In genomic region chr10:6143128-6143527, GRCh38 we compare ENCODE assay signal across 17 cellular contexts. TPM values are rescaled to one million over a fixed set of nuclear protein-coding genes. Genes with fewer than 3 reads are reported as not detected.
DNase-seq lines count a peak whose midpoint lies in the region; ATAC-seq and TF ChIP-seq lines count a peak whose summit lies in the region.
"Had no signal": no experiment of that assay in that cellular context is flagged by ENCODE, and none has a peak within 500 bp of the region (broad histone marks: within the 10 kb centered on the region; RNA-seq: fewer than 3 reads in every experiment).

No MANE protein-coding gene starts in this region.

- no peak overlapping the region for H2BK12ac ChIP-seq in neuronal stem cell (ENCODE audit: low read length)

- H4K91ac ChIP-seq in neuronal stem cell (ENCODE audit: low read depth, low read length, poor library complexity): no peak overlapping the region

- CTCF ChIA-PET in activated CD4-positive, alpha-beta T cell treated with anti-CD3 and anti-CD28 coated beads for 36 hours (lab: Charles Lee): interaction anchor here (1.0 to 1.3 kb wide), 5 partner anchors 9 to 264 kb away, joined by 3 to 6 read pairs (median 3); no protein-coding TSS in a partner anchor
- CTCF ChIA-PET in CD8-positive, alpha-beta memory T cell (lab: Charles Lee): interaction anchor here (1.5 to 1.6 kb wide), 2 partner anchors 8 to 59 kb away, joined by 6 to 7 read pairs; partner anchors contain the start of gene PFKFB3

- H3K79me1 ChIP-seq in neuronal stem cell (ENCODE audit: low read depth, low read length): peaks cover 4% of the 10 kb centered on the region

- no peak overlapping the region for H2AK5ac ChIP-seq in neuronal stem cell (ENCODE audit: low read depth, low read length)

- intact Hi-C loops in activated CD4-positive, alpha-beta T cell treated with anti-CD3 and anti-CD28 coated beads for 36 hours (cut with DNase I, micrococcal nuclease): loop anchor here (5.0 to 10.0 kb wide), 4 partner anchors 91 to 588 kb away; partner anchors contain the start of gene GDI2 (in 1 of the 2)
- intact Hi-C loops in dendritic cell treated with granulocyte-macrophage colony-stimulating factor and Interleukin-4, amounts not matched to agents 40 ng/mL and 50 ng/mL, for 4 days (cut with micrococcal nuclease): no loop called here

- peaks cover 39% of the 10 kb centered on the region for H3K4me1 ChIP-seq in CD8-positive, alpha-beta memory T cell (ENCODE audit: insufficient read depth, low read length)
- peaks cover 6 to 32% of the 10 kb centered on the region in 2 donors for H3K4me1 ChIP-seq in neuronal stem cell (ENCODE audit: control insufficient read depth in 2 of 2, insufficient read depth in 1 of 2, low read depth in 1 of 2, low read length in 2 of 2)

- H4K8ac ChIP-seq in neuronal stem cell (ENCODE audit: low read depth, low read length): no peak overlapping the region

- H3K27ac Mint-ChIP-seq in activated CD4-positive, alpha-beta T cell treated with anti-CD3 and anti-CD28 coated beads for 36 hours: no peak overlapping the region
- peak overlapping the region in 4 of 8 donors; percentile 32 to 87 (median 44) for H3K27ac Mint-ChIP-seq in CD8-positive, alpha-beta memory T cell
- H3K27ac Mint-ChIP-seq in dendritic cell treated with granulocyte-macrophage colony-stimulating factor and Interleukin-4, amounts not matched to agents 40 ng/mL and 50 ng/mL, for 4 days: peak overlapping the region; percentile 42
- H3K27ac Mint-ChIP-seq in endothelial cell (ENCODE audit: unreplicated experiment): no peak overlapping the region

- H3K36me3 ChIP-seq in CD8-positive, alpha-beta memory T cell (ENCODE audit: insufficient read depth, low read length): no peaks in the 10 kb centered on the region
- H3K36me3 ChIP-seq in neuronal stem cell (replicated peaks in 1 of 2; ENCODE audit: control insufficient read depth in 2 of 2, insufficient read depth in 2 of 2, low read length in 2 of 2): peaks cover 2 to 9% of the 10 kb centered on the region in 2 donors
- H3K36me3 ChIP-seq: adrenal gland had no signal

- no peak overlapping the region for H2BK120ac ChIP-seq in neuronal stem cell (ENCODE audit: low read depth, low read length)

- no peak for TF ChIP-seq CTCF in endothelial cell (IDR thresholded peaks at IDR 0.05; ENCODE audit: unreplicated experiment)

- H3K9ac ChIP-seq in neuronal stem cell (ENCODE audit: low read depth, low read length, poor library complexity): no peak overlapping the region

- H3K18ac ChIP-seq in neuronal stem cell (ENCODE audit: low read length): no peak overlapping the region

- H2AFZ ChIP-seq in neuronal stem cell (ENCODE audit: low read length): no peak overlapping the region

- no peak overlapping the region for H3K4ac ChIP-seq in neuronal stem cell (ENCODE audit: low read length)

- peaks cover 6% of the 10 kb centered on the region for H3K27me3 Mint-ChIP-seq in activated CD4-positive, alpha-beta T cell treated with anti-CD3 and anti-CD28 coated beads for 36 hours
- H3K27me3 Mint-ChIP-seq in CD8-positive, alpha-beta memory T cell: peaks cover 0 to 13% of the 10 kb centered on the region in 2 donors
- H3K27me3 Mint-ChIP-seq in dendritic cell treated with granulocyte-macrophage colony-stimulating factor and Interleukin-4, amounts not matched to agents 40 ng/mL and 50 ng/mL, for 4 days: peaks cover 21% of the 10 kb centered on the region
- H3K27me3 Mint-ChIP-seq in endothelial cell (ENCODE audit: unreplicated experiment): peaks cover 16% of the 10 kb centered on the region

- H2BK15ac ChIP-seq in neuronal stem cell (ENCODE audit: low read length): no peak overlapping the region

- no peaks in the 10 kb centered on the region for H3K9me3 ChIP-seq in CD8-positive, alpha-beta memory T cell (ENCODE audit: low read length)
- H3K9me3 ChIP-seq in neuronal stem cell (replicated peaks in 1 of 2; ENCODE audit: control insufficient read depth in 2 of 2, insufficient read depth in 1 of 2, low read depth in 1 of 2, low read length in 2 of 2): no peaks in the 10 kb centered on the region
- H3K9me3 ChIP-seq: A549, adrenal gland had no signal

- H3K23ac ChIP-seq in neuronal stem cell (ENCODE audit: low read depth, low read length, poor library complexity): no peak overlapping the region

- H3K9me3 Mint-ChIP-seq in activated CD4-positive, alpha-beta T cell treated with anti-CD3 and anti-CD28 coated beads for 36 hours (ENCODE audit: low read depth): no peaks in the 10 kb centered on the region
- H3K9me3 Mint-ChIP-seq in CD8-positive, alpha-beta memory T cell: no peaks in the 10 kb centered on the region
- H3K9me3 Mint-ChIP-seq in dendritic cell treated with granulocyte-macrophage colony-stimulating factor and Interleukin-4, amounts not matched to agents 40 ng/mL and 50 ng/mL, for 4 days: no peaks in the 10 kb centered on the region
- H3K9me3 Mint-ChIP-seq in endothelial cell (ENCODE audit: unreplicated experiment): no peaks in the 10 kb centered on the region

- no CpG with 5 or more reads among the region's 12 CpGs for WGBS in neuronal stem cell (ENCODE audit: extremely low coverage in 2 of 2, insufficient read length in 2 of 2, insufficient replicate concordance in 1 of 2), 2 donors

- H3K4me3 Mint-ChIP-seq in activated CD4-positive, alpha-beta T cell treated with anti-CD3 and anti-CD28 coated beads for 36 hours: peak overlapping the region; percentile 7
- H3K4me3 Mint-ChIP-seq in CD8-positive, alpha-beta memory T cell: peak overlapping the region in 5 of 7 donors; percentile 22 to 92 (median 90)
- H3K4me3 Mint-ChIP-seq in dendritic cell treated with granulocyte-macrophage colony-stimulating factor and Interleukin-4, amounts not matched to agents 40 ng/mL and 50 ng/mL, for 4 days: no peak overlapping the region
- no peak overlapping the region for H3K4me3 Mint-ChIP-seq in endothelial cell (ENCODE audit: unreplicated experiment)

- H3K27me3 ChIP-seq in CD8-positive, alpha-beta memory T cell (ENCODE audit: insufficient read depth, low read length, poor library complexity, severe bottlenecking): no peaks in the 10 kb centered on the region
- peaks cover 0 to 7% (median 0%) of the 10 kb centered on the region in 3 experiments for H3K27me3 ChIP-seq in neuronal stem cell (ENCODE audit: control insufficient read depth in 3 of 3, insufficient read depth in 3 of 3, low read depth in 1 of 3, low read length in 3 of 3)
- H3K27me3 ChIP-seq: adrenal gland had no signal

- POLR2A ChIA-PET in activated CD4-positive, alpha-beta T cell treated with anti-CD3 and anti-CD28 coated beads for 36 hours (lab: Charles Lee): interaction anchor here (0.7 kb wide), 2 partner anchors 19 to 395 kb away, joined by 4 to 9 read pairs; no protein-coding TSS in a partner anchor
- POLR2A ChIA-PET in CD8-positive, alpha-beta memory T cell (lab: Charles Lee): no interaction called here

- ATAC-seq in activated CD4-positive, alpha-beta T cell treated with anti-CD3 and anti-CD28 coated beads for 36 hours: no peak
- ATAC-seq: A549; activated CD8-positive, alpha-beta memory T cell treated with anti-CD3 and anti-CD28 coated beads, Interleukin-2, amount 10 ng/mL, durations not matched to agents 7 days and 5 days; SK-N-SH treated with all-trans-retinoic acid at 6 μM for 48 hours had no signal

- H3K4me1 Mint-ChIP-seq in activated CD4-positive, alpha-beta T cell treated with anti-CD3 and anti-CD28 coated beads for 36 hours: peaks cover 79% of the 10 kb centered on the region
- peaks cover 49 to 56% (median 54%) of the 10 kb centered on the region in 3 donors for H3K4me1 Mint-ChIP-seq in CD8-positive, alpha-beta memory T cell
- H3K4me1 Mint-ChIP-seq in dendritic cell treated with granulocyte-macrophage colony-stimulating factor and Interleukin-4, amounts not matched to agents 40 ng/mL and 50 ng/mL, for 4 days (ENCODE audit: low read depth): peaks cover 76% of the 10 kb centered on the region
- H3K4me1 Mint-ChIP-seq in endothelial cell (ENCODE audit: unreplicated experiment): peaks cover 11% of the 10 kb centered on the region

- no peak overlapping the region for H3K4me2 ChIP-seq in neuronal stem cell (ENCODE audit: insufficient read depth, low read length, poor library complexity, severe bottlenecking)

- H3K27ac ChIP-seq in CD8-positive, alpha-beta memory T cell (ENCODE audit: low read depth, low read length): no peak overlapping the region
- peak overlapping the region; percentile 35 for H3K27ac ChIP-seq in neuronal stem cell (replicated peaks; ENCODE audit: low read length)
- H3K27ac ChIP-seq: adrenal gland had no signal

- H2BK5ac ChIP-seq in neuronal stem cell (ENCODE audit: low read length): no peak overlapping the region

- peaks cover 20% of the 10 kb centered on the region for H3K36me3 Mint-ChIP-seq in activated CD4-positive, alpha-beta T cell treated with anti-CD3 and anti-CD28 coated beads for 36 hours (ENCODE audit: low read depth)
- peaks cover 0 to 5% (median 2%) of the 10 kb centered on the region in 3 donors for H3K36me3 Mint-ChIP-seq in CD8-positive, alpha-beta memory T cell
- peaks cover 22% of the 10 kb centered on the region for H3K36me3 Mint-ChIP-seq in dendritic cell treated with granulocyte-macrophage colony-stimulating factor and Interleukin-4, amounts not matched to agents 40 ng/mL and 50 ng/mL, for 4 days (ENCODE audit: low read depth)
- H3K36me3 Mint-ChIP-seq in endothelial cell (ENCODE audit: low read depth, unreplicated experiment): peaks cover 5% of the 10 kb centered on the region

- no peak overlapping the region for H3K4me3 ChIP-seq in CD8-positive, alpha-beta memory T cell (ENCODE audit: low read length)
- no peak overlapping the region for H3K4me3 ChIP-seq in neuronal stem cell (ENCODE audit: low read length in 2 of 2)
- H3K4me3 ChIP-seq: A549, adrenal gland had no signal

- DNase-seq in activated CD4-positive, alpha-beta T cell treated with anti-CD3 and anti-CD28 coated beads for 36 hours: no peak
- DNase-seq in activated CD4-positive, alpha-beta T cell treated with anti-CD3 and anti-CD28 coated beads for 4 hours: no peak
- peak in 1 of 5 donors; percentile 37 for DNase-seq in CD8-positive, alpha-beta memory T cell
- DNase-seq in neuronal stem cell (ENCODE audit: low spot score) (no peak), endothelial cell (ENCODE audit: low spot score) (no peak), NCI-H226 (no peak), NCI-H1105 treated with DMSO at 0.1 percent for 48 hours (lab: John Stamatoyannopoulos, UW) (no peak)
- DNase-seq: activated CD8-positive, alpha-beta memory T cell treated with anti-CD3 and anti-CD28 coated beads, Interleukin-2, amount 10 ng/mL, durations not matched to agents 7 days and 5 days; adrenal gland; central memory CD4-positive, alpha-beta T cell; effector CD8-positive, alpha-beta T cell; KBM-7; NCI-H1092; stimulated activated naive CD4-positive, alpha-beta T cell had no signal

- no peak overlapping the region for H3K14ac ChIP-seq in neuronal stem cell (ENCODE audit: low read length)

RNA-seq across cellular contexts. Expression of gene RBM17, which starts 54.3 kb away (rescaled TPM):
- total RNA-seq in activated CD4-positive, alpha-beta T cell treated with anti-CD3 and anti-CD28 coated beads for 36 hours: 100 to 1,000 TPM; 206 to 246 TPM
- total RNA-seq in CD8-positive, alpha-beta memory T cell: 100 to 1,000 TPM; 269 to 282 TPM
- polyA plus RNA-seq in CD8-positive, alpha-beta memory T cell: 91.8 TPM
- 75.9 TPM for polyA plus RNA-seq in neuronal stem cell (2013, experiment 1 of 2)
- polyA plus RNA-seq in neuronal stem cell (2013, experiment 2 of 2): 76.3 TPM
- total RNA-seq in endothelial cell (ENCODE audit: unreplicated experiment): 113 TPM

RNA-seq across cellular contexts. Expression of gene PFKFB3, which starts 59.6 kb away (rescaled TPM):
- 100 to 1,000 TPM; 133 to 183 TPM for total RNA-seq in activated CD4-positive, alpha-beta T cell treated with anti-CD3 and anti-CD28 coated beads for 36 hours
- 10 to 100 TPM; 53.6 to 60.1 TPM for total RNA-seq in CD8-positive, alpha-beta memory T cell
- 7.4 TPM for polyA plus RNA-seq in CD8-positive, alpha-beta memory T cell
- 11.4 TPM for polyA plus RNA-seq in neuronal stem cell (2013, experiment 1 of 2)
- polyA plus RNA-seq in neuronal stem cell (2013, experiment 2 of 2): 11.8 TPM
- 32.3 TPM for total RNA-seq in endothelial cell (ENCODE audit: unreplicated experiment)

Comparison
In these comparisons a context has a peak if more than half of its experiments do, and no peak if none do; other contexts are left out.
1. H3K4me3 Mint-ChIP-seq: peak in activated CD4-positive, alpha-beta T cell treated with anti-CD3 and anti-CD28 coated beads for 36 hours (single experiment) and CD8-positive, alpha-beta memory T cell (5 of 7); none in dendritic cell treated with granulocyte-macrophage colony-stimulating factor and Interleukin-4, amounts not matched to agents 40 ng/mL and 50 ng/mL, for 4 days (single experiment) and endothelial cell (single experiment).